ENCODE assay signal across 8 cellular contexts in genomic region chrX:47560831-47561652, GRCh38. TPM values are rescaled to one million over a fixed set of nuclear protein-coding genes. Genes with fewer than 3 reads are reported as not detected.
DNase-seq lines count a peak whose midpoint lies in the region; ATAC-seq and FAIRE-seq lines count a peak whose summit lies in the region.

Gene ARAF, plus strand, starts transcription at chrX:47561205. Its CDS starts 1,763 bp downstream, at chrX:47562968.

- peak within 1 kb of the TSS; percentile 91 for H3K27ac Mint-ChIP-seq in activated T-cell treated with anti-CD3 and anti-CD28 coated beads, Interleukin-2, amount 50 U/mL, for 72 hours

- H3K27ac ChIP-seq in KOPT-K1 (ENCODE audit: low read depth, low read length, poor library complexity, severe bottlenecking) = peak within 1 kb of the TSS; percentile 86
- peak within 1 kb of the TSS; percentile 88 for H3K27ac ChIP-seq in muscle layer of duodenum (ENCODE audit: low read length)

- peaks cover 0 to 13% of the 10 kb centered on the region in 2 donors for H3K4me1 ChIP-seq in muscle layer of duodenum (ENCODE audit: control insufficient read depth in 1 of 2, insufficient read depth in 2 of 2, low read length in 2 of 2)

- H3K4me3 Mint-ChIP-seq in activated T-cell treated with anti-CD3 and anti-CD28 coated beads, Interleukin-2, amount 50 U/mL, for 72 hours = peak within 1 kb of the TSS; percentile 81 to 85

- peak; percentile 95 for DNase-seq in DMS79 (lab: John Stamatoyannopoulos, UW)
- peak; percentile 94 for DNase-seq in RCC 7860 (ENCODE audit: low spot score)
- DNase-seq in activated T-cell treated with anti-CD3 and anti-CD28 coated beads, Interleukin-2, amount 50 U/mL, for 72 hours = peak; percentile 92 to 96
- DNase-seq in stimulated activated CD8-positive, alpha-beta memory T cell treated with anti-CD3 and anti-CD28 coated beads, Interleukin-7, amount 100 ng/mL, for 4 hours (ENCODE audit: low read depth in 2 of 2) = peak; percentile 91 to 96

- ATAC-seq in GM21786 (IDR thresholded peaks at IDR 0.05; ENCODE audit: unreplicated experiment) (peak; percentile 88), esophagus mucosa (peak; percentile 95)
- ATAC-seq in activated T-cell treated with anti-CD3 and anti-CD28 coated beads, Interleukin-2, amount 50 U/mL, for 72 hours (replicated peaks in 1 of 2) = peak; percentile 86 to 88

- H3K27me3 ChIP-seq in muscle layer of duodenum (ENCODE audit: low read depth, low read length) = no peaks in the 10 kb centered on the region

- FAIRE-seq in RCC 7860 (lab: Jason Lieb, UNC) = peak; percentile 93

- peak within 1 kb of the TSS; percentile 63 to 79 for H3K4me3 ChIP-seq in muscle layer of duodenum (ENCODE audit: low read depth in 1 of 2, low read length in 2 of 2)

- peaks cover 6% of the 10 kb centered on the region for H3K27me3 Mint-ChIP-seq in activated T-cell treated with anti-CD3 and anti-CD28 coated beads, Interleukin-2, amount 50 U/mL, for 72 hours (ENCODE audit: low read depth)

- peaks cover 9 to 10% of the 10 kb centered on the region in 2 donors for H3K36me3 Mint-ChIP-seq in activated T-cell treated with anti-CD3 and anti-CD28 coated beads, Interleukin-2, amount 50 U/mL, for 72 hours (ENCODE audit: insufficient read depth in 2 of 2)

- H3K9me3 ChIP-seq in KOPT-K1 (ENCODE audit: insufficient read depth, low read length, poor library complexity, severe bottlenecking) (no peaks in the 10 kb centered on the region), muscle layer of duodenum (ENCODE audit: control insufficient read depth in 1 of 2, low read length in 2 of 2) (no peaks in the 10 kb centered on the region)

- H3K36me3 ChIP-seq in KOPT-K1 (ENCODE audit: insufficient read depth, low read length) (peaks cover 31% of the 10 kb centered on the region), muscle layer of duodenum (ENCODE audit: control insufficient read depth in 1 of 2, insufficient read depth in 2 of 2, low read length in 2 of 2) (peaks cover 18 to 23% of the 10 kb centered on the region in 2 donors)

- no peaks in the 10 kb centered on the region for H3K9me3 Mint-ChIP-seq in activated T-cell treated with anti-CD3 and anti-CD28 coated beads, Interleukin-2, amount 50 U/mL, for 72 hours

- H3K4me1 Mint-ChIP-seq in activated T-cell treated with anti-CD3 and anti-CD28 coated beads, Interleukin-2, amount 50 U/mL, for 72 hours (ENCODE audit: low read depth) = peaks cover 31% of the 10 kb centered on the region

RNA-seq across cellular contexts. Expression of gene ARAF, which starts in this region (rescaled TPM):
- total RNA-seq in activated T-cell treated with anti-CD3 and anti-CD28 coated beads, Interleukin-2, amount 50 U/mL, for 72 hours = 10 to 100 TPM; 94.7 to 97.5 TPM
- total RNA-seq in esophagus mucosa = 33.8 TPM

Comparison
In these comparisons a context has a peak if more than half of its experiments do, and no peak if none do; other contexts are left out.
1. Peak in every context shown above with its lines: DNase-seq, ATAC-seq, H3K4me3 ChIP-seq and H3K27ac ChIP-seq.